ENCODE assay signal across 1 cellular context in genomic region chr19:53983457-53984289, GRCh38.
TF ChIP-seq lines count a peak whose summit lies in the region.

No MANE protein-coding gene starts in this region.

TF ChIP-seq in HCT116, 20 proteins besides CTCF, POLR2A, EP300 and RAD21 (continued from another document):
- TF ChIP-seq, protein P1, sequence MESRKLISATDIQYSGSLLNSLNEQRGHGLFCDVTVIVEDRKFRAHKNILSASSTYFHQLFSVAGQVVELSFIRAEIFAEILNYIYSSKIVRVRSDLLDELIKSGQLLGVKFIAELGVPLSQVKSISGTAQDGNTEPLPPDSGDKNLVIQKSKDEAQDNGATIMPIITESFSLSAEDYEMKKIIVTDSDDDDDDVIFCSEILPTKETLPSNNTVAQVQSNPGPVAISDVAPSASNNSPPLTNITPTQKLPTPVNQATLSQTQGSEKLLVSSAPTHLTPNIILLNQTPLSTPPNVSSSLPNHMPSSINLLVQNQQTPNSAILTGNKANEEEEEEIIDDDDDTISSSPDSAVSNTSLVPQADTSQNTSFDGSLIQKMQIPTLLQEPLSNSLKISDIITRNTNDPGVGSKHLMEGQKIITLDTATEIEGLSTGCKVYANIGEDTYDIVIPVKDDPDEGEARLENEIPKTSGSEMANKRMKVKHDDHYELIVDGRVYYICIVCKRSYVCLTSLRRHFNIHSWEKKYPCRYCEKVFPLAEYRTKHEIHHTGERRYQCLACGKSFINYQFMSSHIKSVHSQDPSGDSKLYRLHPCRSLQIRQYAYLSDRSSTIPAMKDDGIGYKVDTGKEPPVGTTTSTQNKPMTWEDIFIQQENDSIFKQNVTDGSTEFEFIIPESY (IDR thresholded peaks at IDR 0.05; ENCODE audit: extremely low read depth, insufficient replicate concordance, low read length): no peak
- TF ChIP-seq POLR2AphosphoS5 (IDR thresholded peaks at IDR 0.05; ENCODE audit: low read depth, low read length) (no peak), CBX3 (IDR thresholded peaks at IDR 0.05; ENCODE audit: low read depth) (no peak), FOSL1 (IDR thresholded peaks at IDR 0.05; ENCODE audit: low read depth) (no peak), EZH2 (IDR thresholded peaks at IDR 0.05) (no peak), ZNF274 (IDR thresholded peaks at IDR 0.05; ENCODE audit: low read depth, low read length) (no peak), EZH2phosphoT487 (IDR thresholded peaks at IDR 0.05; ENCODE audit: borderline replicate concordance) (no peak), ZFX (IDR thresholded peaks at IDR 0.05) (no peak), SP1 (IDR thresholded peaks at IDR 0.05; ENCODE audit: low read depth) (no peak), YY1 (IDR thresholded peaks at IDR 0.05; ENCODE audit: extremely low read depth, insufficient replicate concordance, low read depth, low read length) (no peak), EGR1 (IDR thresholded peaks at IDR 0.05; ENCODE audit: low read depth) (no peak), CEBPB (IDR thresholded peaks at IDR 0.05; ENCODE audit: low read depth) (no peak)
- TF ChIP-seq, protein P2, sequence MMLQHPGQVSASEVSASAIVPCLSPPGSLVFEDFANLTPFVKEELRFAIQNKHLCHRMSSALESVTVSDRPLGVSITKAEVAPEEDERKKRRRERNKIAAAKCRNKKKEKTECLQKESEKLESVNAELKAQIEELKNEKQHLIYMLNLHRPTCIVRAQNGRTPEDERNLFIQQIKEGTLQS (IDR thresholded peaks at IDR 0.05): no peak
TF ChIP-seq in HCT116: peak in this region for 0.
